In the genomic region with DNA sequence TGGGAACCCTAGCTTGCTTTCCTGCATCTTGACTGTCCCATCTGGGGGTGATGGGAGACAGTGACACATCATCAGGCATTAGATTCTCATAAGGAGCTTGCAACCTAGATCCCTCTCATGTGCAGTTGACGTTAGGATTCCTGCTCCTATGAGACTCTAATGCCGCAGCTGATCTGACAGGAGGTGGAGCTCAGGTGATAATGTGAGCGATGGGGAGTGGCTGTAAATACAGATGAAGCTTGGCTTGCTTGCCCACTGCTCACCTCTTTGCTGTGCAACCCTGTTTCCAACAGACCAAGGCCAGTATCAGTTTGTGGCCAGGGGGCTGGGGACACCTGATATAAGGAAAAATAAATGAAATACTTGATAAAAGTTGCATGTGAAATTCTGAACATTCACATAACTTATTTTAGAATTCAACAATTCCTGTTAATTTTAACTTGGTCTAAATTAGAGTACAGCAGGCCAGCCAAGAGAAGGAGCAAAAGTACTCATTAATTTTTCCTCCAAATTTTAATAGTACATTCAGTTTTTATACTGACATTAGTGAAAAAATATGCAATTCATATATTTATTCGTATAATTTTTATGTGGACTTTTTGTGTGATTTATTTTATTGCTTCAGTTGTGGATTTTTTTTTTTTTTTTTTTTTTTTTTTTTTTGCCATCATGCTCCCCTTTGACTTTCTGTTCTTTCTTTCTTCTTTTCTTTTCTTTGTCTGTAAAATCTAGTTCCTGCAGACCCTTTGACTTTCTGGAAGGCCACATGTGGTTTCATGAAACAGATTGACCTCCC, we compare ENCODE assay signal across 19 cellular contexts.
"Had no signal": no experiment of that assay in that cellular context is flagged by ENCODE, and none has a peak within 500 bp of the region (broad histone marks: within the 10 kb centered on the region; RNA-seq: fewer than 3 reads in every experiment).

No MANE protein-coding gene starts in this region.

- DNase-seq: activated CD4-positive, alpha-beta T cell treated with anti-CD3 and anti-CD28 coated beads, Interleukin-2, amount 50 U/mL, for 4 hours; activated gamma-delta T cell; aorta; effector CD4-positive, alpha-beta T cell; erythroblast; foreskin fibroblast; lower lobe of right lung; mesendoderm; mucosa of descending colon; stimulated activated CD4-positive, alpha-beta T cell treated with anti-CD3 and anti-CD28 coated beads, Interleukin-4, amount 100 ng/mL, for 1 hour; stimulated activated naive CD4-positive, alpha-beta T cell; upper lobe of right lung had no signal

- H3K27ac Mint-ChIP-seq: brain; dendritic cell treated with granulocyte-macrophage colony-stimulating factor and Interleukin-4, amounts not matched to agents 40 ng/mL and 50 ng/mL, for 4 days had no signal

- H3K27ac ChIP-seq: lower lobe of right lung, prostate gland, upper lobe of right lung had no signal

- H3K4me3 ChIP-seq: lower lobe of right lung, mucosa of descending colon, prostate gland, upper lobe of right lung had no signal

- H3K9me3 Mint-ChIP-seq: dendritic cell treated with granulocyte-macrophage colony-stimulating factor and Interleukin-4, amounts not matched to agents 40 ng/mL and 50 ng/mL, for 4 days; neural crest cell had no signal

- H3K9me3 ChIP-seq: lower lobe of right lung, mucosa of descending colon, prostate gland, upper lobe of right lung had no signal

- H3K27me3 ChIP-seq: upper lobe of right lung had no signal

- ATAC-seq: activated CD4-positive, CD25-positive, alpha-beta regulatory T cell treated with anti-CD3 and anti-CD28 coated beads, Interleukin-2, amount 50 U/mL, for 24 hours; left lobe of liver; lower lobe of right lung; mucosa of descending colon; SK-N-SH treated with all-trans-retinoic acid at 6 μM for 48 hours; upper lobe of right lung had no signal

- H3K36me3 ChIP-seq: lower lobe of right lung, prostate gland, upper lobe of right lung had no signal

- H3K27me3 Mint-ChIP-seq: brain; dendritic cell treated with granulocyte-macrophage colony-stimulating factor and Interleukin-4, amounts not matched to agents 40 ng/mL and 50 ng/mL, for 4 days had no signal

- H3K4me3 Mint-ChIP-seq: brain; dendritic cell treated with granulocyte-macrophage colony-stimulating factor and Interleukin-4, amounts not matched to agents 40 ng/mL and 50 ng/mL, for 4 days; neural crest cell had no signal
